In genomic region chr1:200780545-200781444, GRCh38 we compare ENCODE assay signal across 11 cellular contexts. TPM values are rescaled to one million over a fixed set of nuclear protein-coding genes. Genes with fewer than 3 reads are reported as not detected.
A peak's percentile ranks its signal among the peaks of the same experiment; 100 is the strongest.
DNase-seq lines count a peak whose midpoint lies in the region; ATAC-seq and TF ChIP-seq lines count a peak whose summit lies in the region.
"Had no signal": no experiment of that assay in that cellular context is flagged by ENCODE, and none has a peak within 500 bp of the region (broad histone marks: within the 10 kb centered on the region; RNA-seq: fewer than 3 reads in every experiment).

No MANE protein-coding gene starts in this region.

- DNase-seq in AG08395 (ENCODE audit: low spot score), result peak; percentile 27
- DNase-seq in adrenal gland, result no peak
- DNase-seq in medulla oblongata (ENCODE audit: extremely low spot score), result peak; percentile 16
- no peak for DNase-seq in T-cell
- no peak for DNase-seq in hepatic stellate cell (ENCODE audit: low spot score)
- DNase-seq in CD1c-positive myeloid dendritic cell (ENCODE audit: extremely low spot score), result no peak
- no peak for DNase-seq in 8988T
- DNase-seq: GF-D8, T-helper 17 cell had no signal

- no peak for TF ChIP-seq POLR2A in adrenal gland (IDR thresholded peaks at IDR 0.05)

- no peak overlapping the region for H3K4me3 Mint-ChIP-seq in T-cell
- H3K4me3 Mint-ChIP-seq: dendritic cell treated with granulocyte-macrophage colony-stimulating factor and Interleukin-4, amounts not matched to agents 40 ng/mL and 50 ng/mL, for 4 days; T-helper 17 cell had no signal

- intact Hi-C loops in adrenal gland (cut with DNase I), result no loop called here

- H3K36me3 ChIP-seq in adrenal gland (replicated peaks in 1 of 2), result peaks cover 0 to 8% of the 10 kb centered on the region in 2 donors

- H3K4me1 Mint-ChIP-seq in T-cell, result peaks cover 0 to 1% (median 0%) of the 10 kb centered on the region in 3 donors

- H3K36me3 Mint-ChIP-seq in T-cell, result peaks cover 24% of the 10 kb centered on the region

- no peaks in the 10 kb centered on the region for H3K27me3 ChIP-seq in adrenal gland

- H3K9me3 Mint-ChIP-seq in T-cell, result peaks cover 0 to 3% (median 3%) of the 10 kb centered on the region in 3 donors
- H3K9me3 Mint-ChIP-seq: dendritic cell treated with granulocyte-macrophage colony-stimulating factor and Interleukin-4, amounts not matched to agents 40 ng/mL and 50 ng/mL, for 4 days had no signal

- H3K4me1 ChIP-seq in adrenal gland (replicated peaks in 1 of 2), result peaks cover 10 to 39% of the 10 kb centered on the region in 2 donors

- no peak for TF ChIP-seq CTCF in adrenal gland (IDR thresholded peaks at IDR 0.05)

- ATAC-seq in GM21576 (IDR thresholded peaks at IDR 0.05; ENCODE audit: unreplicated experiment) (peak; percentile 48), T-cell (replicated peaks in 1 of 4) (no peak)
- ATAC-seq: T-helper 17 cell had no signal

- POLR2A ChIA-PET in T-cell (lab: Charles Lee), result no interaction called here

- CTCF ChIA-PET in T-cell (lab: Charles Lee), result interaction anchor here (0.6 to 0.8 kb wide), 5 partner anchors 8 to 356 kb away, joined by 3 to 4 read pairs (median 3); no protein-coding TSS in a partner anchor

- H3K4me3 ChIP-seq in adrenal gland, result peak overlapping the region in 1 of 4 donors; percentile 8

- H3K27me3 Mint-ChIP-seq in T-cell, result no peaks in the 10 kb centered on the region
- H3K27me3 Mint-ChIP-seq: dendritic cell treated with granulocyte-macrophage colony-stimulating factor and Interleukin-4, amounts not matched to agents 40 ng/mL and 50 ng/mL, for 4 days; T-helper 17 cell had no signal

- peaks cover 0 to 3% (median 0%) of the 10 kb centered on the region in 3 donors for H3K9me3 ChIP-seq in adrenal gland (replicated peaks in 1 of 3)

- H3K27ac ChIP-seq in adrenal gland, result peak overlapping the region in 4 of 5 donors; percentile 16 to 45 (median 27)

- peak overlapping the region in 1 of 2 donors; percentile 1 for H3K27ac Mint-ChIP-seq in T-cell
- H3K27ac Mint-ChIP-seq: dendritic cell treated with granulocyte-macrophage colony-stimulating factor and Interleukin-4, amounts not matched to agents 40 ng/mL and 50 ng/mL, for 4 days; T-helper 17 cell had no signal

- WGBS in adrenal gland, 4 donors, result 31 to 38% (median 34%) methylated on average over 5 of the region's 5 CpGs

RNA-seq across cellular contexts. Expression of gene CAMSAP2, which starts 42.1 kb away (rescaled TPM):
- total RNA-seq in adrenal gland, result 10 to 100 TPM; 22.3 to 62.6 (median 33.0) TPM
- polyA plus RNA-seq in adrenal gland, result 10 to 100 TPM; 22.6 to 35.6 (median 24.2) TPM
- 1 to 10 TPM; 4.6 to 9.1 (median 5.2) TPM for total RNA-seq in T-cell

Comparison
In these comparisons a context has a peak if more than half of its experiments do, and no peak if none do; other contexts are left out.
1. DNase-seq: peak in AG08395 (single experiment) and medulla oblongata (single experiment); none in adrenal gland (0 of 7), T-cell (0 of 34), hepatic stellate cell (single experiment), CD1c-positive myeloid dendritic cell (single experiment) and 8988T (single experiment).